In genomic region chr7:134553976-134554375, GRCh38 we compare ENCODE assay signal across 12 cellular contexts. TPM values are rescaled to one million over a fixed set of nuclear protein-coding genes. Genes with fewer than 3 reads are reported as not detected.
DNase-seq lines count a peak whose midpoint lies in the region; ATAC-seq and TF ChIP-seq lines count a peak whose summit lies in the region.
"Had no signal": no experiment of that assay in that cellular context is flagged by ENCODE, and none has a peak within 500 bp of the region (broad histone marks: within the 10 kb centered on the region; RNA-seq: fewer than 3 reads in every experiment).

No MANE protein-coding gene starts in this region.

- ATAC-seq in GM23338 (peak; percentile 61), left lung (no peak)
- ATAC-seq in activated CD4-positive, CD25-positive, alpha-beta regulatory T cell treated with anti-CD3 and anti-CD28 coated beads, Interleukin-2, amount 50 U/mL, for 24 hours = no peak

- H3K9me3 ChIP-seq in left lung = no peaks in the 10 kb centered on the region

- no peak for DNase-seq in BJ (ENCODE audit: low read depth)
- DNase-seq in GM23338 (ENCODE audit: low spot score) = peak; percentile 68
- DNase-seq in SW480 (ENCODE audit: low spot score) = peak; percentile 9
- peak; percentile 17 for DNase-seq in iris pigment epithelial cell (ENCODE audit: low read depth)
- DNase-seq in left lung = no peak
- DNase-seq in activated naive CD8-positive, alpha-beta T cell treated with anti-CD3 and anti-CD28 coated beads for 36 hours = no peak
- DNase-seq in activated CD4-positive, alpha-beta T cell treated with anti-CD3 and anti-CD28 coated beads, Interleukin-2, amount 10 ng/mL, durations not matched to agents 24 days and 14 days = no peak
- DNase-seq: CD8-positive, alpha-beta memory T cell; NCI-H2081; small intestine; SW 1271 had no signal

- no peaks in the 10 kb centered on the region for H3K36me3 ChIP-seq in BJ (ENCODE audit: control insufficient read depth, insufficient read depth, low read length)
- no peaks in the 10 kb centered on the region for H3K36me3 ChIP-seq in GM23338 (ENCODE audit: insufficient read depth)
- no peaks in the 10 kb centered on the region for H3K36me3 ChIP-seq in left lung

- no peaks in the 10 kb centered on the region for H3K36me3 Mint-ChIP-seq in GM23338 (ENCODE audit: low read depth)
- H3K36me3 Mint-ChIP-seq in activated naive CD8-positive, alpha-beta T cell treated with anti-CD3 and anti-CD28 coated beads for 36 hours = no peaks in the 10 kb centered on the region
- H3K36me3 Mint-ChIP-seq in activated CD4-positive, alpha-beta T cell treated with anti-CD3 and anti-CD28 coated beads, Interleukin-2, amount 10 ng/mL, durations not matched to agents 24 days and 14 days (ENCODE audit: low read depth) = no peaks in the 10 kb centered on the region
- H3K36me3 Mint-ChIP-seq: CD8-positive, alpha-beta memory T cell had no signal

- H3F3A ChIP-seq in GM23338 (replicated peaks; ENCODE audit: low read depth) = no peaks in the 10 kb centered on the region

- peaks cover 9% of the 10 kb centered on the region; the same call in 2 of the 3 replicates for H3K4me1 Mint-ChIP-seq in GM23338
- H3K4me1 Mint-ChIP-seq in activated naive CD8-positive, alpha-beta T cell treated with anti-CD3 and anti-CD28 coated beads for 36 hours = no peaks in the 10 kb centered on the region
- H3K4me1 Mint-ChIP-seq in activated CD4-positive, alpha-beta T cell treated with anti-CD3 and anti-CD28 coated beads, Interleukin-2, amount 10 ng/mL, durations not matched to agents 24 days and 14 days = no peaks in the 10 kb centered on the region
- H3K4me1 Mint-ChIP-seq: CD8-positive, alpha-beta memory T cell had no signal

- H2AFZ ChIP-seq in GM23338 = no peak overlapping the region

- no peak overlapping the region for H3K4me2 ChIP-seq in GM23338

- H4K20me1 ChIP-seq in GM23338 (replicated peaks; ENCODE audit: insufficient read depth) = no peaks in the 10 kb centered on the region

- no peak overlapping the region for H3K4me3 Mint-ChIP-seq in GM23338
- H3K4me3 Mint-ChIP-seq in activated naive CD8-positive, alpha-beta T cell treated with anti-CD3 and anti-CD28 coated beads for 36 hours = no peak overlapping the region
- H3K4me3 Mint-ChIP-seq in activated CD4-positive, alpha-beta T cell treated with anti-CD3 and anti-CD28 coated beads, Interleukin-2, amount 10 ng/mL, durations not matched to agents 24 days and 14 days = no peak overlapping the region
- H3K4me3 Mint-ChIP-seq: CD8-positive, alpha-beta memory T cell had no signal

- no peaks in the 10 kb centered on the region for H3K27me3 Mint-ChIP-seq in GM23338 (ENCODE audit: insufficient read depth, low read depth, poor library complexity)
- no peaks in the 10 kb centered on the region for H3K27me3 Mint-ChIP-seq in activated naive CD8-positive, alpha-beta T cell treated with anti-CD3 and anti-CD28 coated beads for 36 hours
- peaks cover 4% of the 10 kb centered on the region for H3K27me3 Mint-ChIP-seq in activated CD4-positive, alpha-beta T cell treated with anti-CD3 and anti-CD28 coated beads, Interleukin-2, amount 10 ng/mL, durations not matched to agents 24 days and 14 days

- no peaks in the 10 kb centered on the region for H3K79me2 ChIP-seq in GM23338 (replicated peaks; ENCODE audit: insufficient read depth)

- H3K9me2 ChIP-seq in GM23338 (ENCODE audit: insufficient read depth) = no peaks in the 10 kb centered on the region; the same call in 1 of the 2 replicates

- H3K4me3 ChIP-seq in BJ (ENCODE audit: low read depth, low read length) = no peak overlapping the region
- no peak overlapping the region for H3K4me3 ChIP-seq in GM23338
- H3K4me3 ChIP-seq in left lung = no peak overlapping the region

- 0 out of 2 replicates have a peak, but pooled peaks cover under 1% of the 10 kb centered on the region for H3K4me1 ChIP-seq in GM23338 (ENCODE audit: insufficient read depth)
- H3K4me1 ChIP-seq in left lung = no peaks in the 10 kb centered on the region

- H3K27ac ChIP-seq in GM23338 (ENCODE audit: low read depth) (no peak overlapping the region), left lung (no peak overlapping the region)

- CTCF ChIA-PET in BJ (lab: Yijun Ruan, JAX) = interaction anchor here (1.3 to 1.9 kb wide), 5 partner anchors 25 to 53 kb away, joined by 3 to 6 read pairs (median 4); no protein-coding TSS in a partner anchor

- intact Hi-C loops in left lung (cut with DNase I) = no loop called here
- intact Hi-C loops in activated CD4-positive, alpha-beta T cell treated with anti-CD3 and anti-CD28 coated beads, Interleukin-2, amount 10 ng/mL, durations not matched to agents 24 days and 14 days (cut with micrococcal nuclease) = no loop called here

- H3K27ac Mint-ChIP-seq in GM23338 = no peak overlapping the region
- no peak overlapping the region for H3K27ac Mint-ChIP-seq in activated naive CD8-positive, alpha-beta T cell treated with anti-CD3 and anti-CD28 coated beads for 36 hours
- no peak overlapping the region for H3K27ac Mint-ChIP-seq in activated CD4-positive, alpha-beta T cell treated with anti-CD3 and anti-CD28 coated beads, Interleukin-2, amount 10 ng/mL, durations not matched to agents 24 days and 14 days

- POLR2A ChIA-PET in BJ (lab: Charles Lee) = no interaction called here

- H3K27me3 ChIP-seq in BJ (ENCODE audit: control insufficient read depth, insufficient read depth, low read length) (peaks cover 10% of the 10 kb centered on the region), GM23338 (ENCODE audit: insufficient read depth) (no peaks in the 10 kb centered on the region), left lung (no peaks in the 10 kb centered on the region)

- peak; percentile 32; the same call in 1 of the 2 replicates for TF ChIP-seq CTCF in BJ (IDR thresholded peaks at IDR 0.05; ENCODE audit: insufficient read depth, low read depth, low read length)
- peak; percentile 41 to 78 for TF ChIP-seq CTCF in GM23338 (conservative IDR thresholded peaks at IDR 0.05; ENCODE audit: low read depth in 2 of 2)
- no peak for TF ChIP-seq CTCF in left lung (IDR thresholded peaks at IDR 0.05)

- H3K9me3 Mint-ChIP-seq in GM23338 = no peaks in the 10 kb centered on the region
- H3K9me3 Mint-ChIP-seq in activated naive CD8-positive, alpha-beta T cell treated with anti-CD3 and anti-CD28 coated beads for 36 hours = no peaks in the 10 kb centered on the region
- no peaks in the 10 kb centered on the region for H3K9me3 Mint-ChIP-seq in activated CD4-positive, alpha-beta T cell treated with anti-CD3 and anti-CD28 coated beads, Interleukin-2, amount 10 ng/mL, durations not matched to agents 24 days and 14 days
- H3K9me3 Mint-ChIP-seq: CD8-positive, alpha-beta memory T cell had no signal

TF ChIP-seq in GM23338, 12 proteins besides CTCF, POLR2A, EP300 and RAD21 (continues in another document):
- TF ChIP-seq, protein P1, sequence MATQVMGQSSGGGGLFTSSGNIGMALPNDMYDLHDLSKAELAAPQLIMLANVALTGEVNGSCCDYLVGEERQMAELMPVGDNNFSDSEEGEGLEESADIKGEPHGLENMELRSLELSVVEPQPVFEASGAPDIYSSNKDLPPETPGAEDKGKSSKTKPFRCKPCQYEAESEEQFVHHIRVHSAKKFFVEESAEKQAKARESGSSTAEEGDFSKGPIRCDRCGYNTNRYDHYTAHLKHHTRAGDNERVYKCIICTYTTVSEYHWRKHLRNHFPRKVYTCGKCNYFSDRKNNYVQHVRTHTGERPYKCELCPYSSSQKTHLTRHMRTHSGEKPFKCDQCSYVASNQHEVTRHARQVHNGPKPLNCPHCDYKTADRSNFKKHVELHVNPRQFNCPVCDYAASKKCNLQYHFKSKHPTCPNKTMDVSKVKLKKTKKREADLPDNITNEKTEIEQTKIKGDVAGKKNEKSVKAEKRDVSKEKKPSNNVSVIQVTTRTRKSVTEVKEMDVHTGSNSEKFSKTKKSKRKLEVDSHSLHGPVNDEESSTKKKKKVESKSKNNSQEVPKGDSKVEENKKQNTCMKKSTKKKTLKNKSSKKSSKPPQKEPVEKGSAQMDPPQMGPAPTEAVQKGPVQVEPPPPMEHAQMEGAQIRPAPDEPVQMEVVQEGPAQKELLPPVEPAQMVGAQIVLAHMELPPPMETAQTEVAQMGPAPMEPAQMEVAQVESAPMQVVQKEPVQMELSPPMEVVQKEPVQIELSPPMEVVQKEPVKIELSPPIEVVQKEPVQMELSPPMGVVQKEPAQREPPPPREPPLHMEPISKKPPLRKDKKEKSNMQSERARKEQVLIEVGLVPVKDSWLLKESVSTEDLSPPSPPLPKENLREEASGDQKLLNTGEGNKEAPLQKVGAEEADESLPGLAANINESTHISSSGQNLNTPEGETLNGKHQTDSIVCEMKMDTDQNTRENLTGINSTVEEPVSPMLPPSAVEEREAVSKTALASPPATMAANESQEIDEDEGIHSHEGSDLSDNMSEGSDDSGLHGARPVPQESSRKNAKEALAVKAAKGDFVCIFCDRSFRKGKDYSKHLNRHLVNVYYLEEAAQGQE (IDR thresholded peaks at IDR 0.05; ENCODE audit: unreplicated experiment) = no peak
- TF ChIP-seq ZNF114 (CRISPR knock-in tag; IDR thresholded peaks at IDR 0.05) = no peak

RNA-seq across cellular contexts. Expression of gene AKR1B15, which starts 5.1 kb away (rescaled TPM):
- polyA plus RNA-seq in BJ (2011; rRNA removed) = not detected in 2 replicates
- polyA minus RNA-seq in BJ (2011; rRNA and poly(A)+ RNA removed) = not detected in 2 replicates
- 0.08 TPM in 1 of 2 replicates, not detected in the other for total RNA-seq in GM23338 (2014; rRNA removed; shearing (Covaris generic))
- 0.17 TPM in 1 of 2 replicates, not detected in the other for polyA plus RNA-seq in GM23338 (2016; fragmentation: Nextera tagmentation; extraction: Ambion mirVana)
- not detected for total RNA-seq in left lung
- not detected for total RNA-seq in activated naive CD8-positive, alpha-beta T cell treated with anti-CD3 and anti-CD28 coated beads for 36 hours
- total RNA-seq in activated CD4-positive, alpha-beta T cell treated with anti-CD3 and anti-CD28 coated beads, Interleukin-2, amount 10 ng/mL, durations not matched to agents 24 days and 14 days = not detected in 2 replicates
- total RNA-seq: CD8-positive, alpha-beta memory T cell had no signal
- polyA plus RNA-seq: CD8-positive, alpha-beta memory T cell had no signal

RNA-seq across cellular contexts. Expression of gene AKR1B10, which starts 26.6 kb away (rescaled TPM):
- 0.51 and 0.55 TPM in 2 replicates for polyA plus RNA-seq in BJ (2011; rRNA removed)
- polyA minus RNA-seq in BJ (2011; rRNA and poly(A)+ RNA removed) = 0.09 and 0.36 TPM in 2 replicates
- 0.69 TPM in 1 of 2 replicates, not detected in the other for total RNA-seq in GM23338 (2014; rRNA removed; shearing (Covaris generic))
- 0.27 TPM in 1 of 2 replicates, not detected in the other for polyA plus RNA-seq in GM23338 (2016; fragmentation: Nextera tagmentation; extraction: Ambion mirVana)
- not detected for total RNA-seq in left lung
- total RNA-seq in activated naive CD8-positive, alpha-beta T cell treated with anti-CD3 and anti-CD28 coated beads for 36 hours = not detected
- not detected in 2 replicates for total RNA-seq in activated CD4-positive, alpha-beta T cell treated with anti-CD3 and anti-CD28 coated beads, Interleukin-2, amount 10 ng/mL, durations not matched to agents 24 days and 14 days
- total RNA-seq: CD8-positive, alpha-beta memory T cell had no signal
- polyA plus RNA-seq: CD8-positive, alpha-beta memory T cell had no signal

Comparison
In these comparisons a context has a peak if more than half of its experiments do, and no peak if none do; other contexts are left out.
1. DNase-seq: peak in GM23338 (single experiment), SW480 (single experiment) and iris pigment epithelial cell (single experiment); none in BJ (single experiment), left lung (0 of 2), activated naive CD8-positive, alpha-beta T cell treated with anti-CD3 and anti-CD28 coated beads for 36 hours (single experiment) and activated CD4-positive, alpha-beta T cell treated with anti-CD3 and anti-CD28 coated beads, Interleukin-2, amount 10 ng/mL, durations not matched to agents 24 days and 14 days (single experiment).
2. CTCF ChIP-seq: peak in BJ (single experiment) and GM23338 (2 of 2); none in left lung (0 of 2).